20 cellular contexts compared by ENCODE assay signal in genomic region chr9:120258096-120258495, GRCh38.
DNase-seq lines count a peak whose midpoint lies in the region; ATAC-seq, FAIRE-seq and TF ChIP-seq lines count a peak whose summit lies in the region.
"Had no signal": no experiment of that assay in that cellular context is flagged by ENCODE, and none has a peak within 500 bp of the region (broad histone marks: within the 10 kb centered on the region; RNA-seq: fewer than 3 reads in every experiment).

No MANE protein-coding gene starts in this region.

- H3K27me3 ChIP-seq in Karpas-422 (ENCODE audit: low read length) (no peaks in the 10 kb centered on the region), GM12878 (replicated peaks in 1 of 2; ENCODE audit: control insufficient read depth in 2 of 2, insufficient read depth in 2 of 2, low read length in 1 of 2) (no peaks in the 10 kb centered on the region; a peak in 2 of 4 replicates)

- TF ChIP-seq POLR2A in GM12878 (IDR thresholded peaks at IDR 0.05; ENCODE audit: low read depth, low read length): no peak

- H3K9me3 ChIP-seq in Karpas-422 (ENCODE audit: low read length) (no peaks in the 10 kb centered on the region), GM12878 (replicated peaks; ENCODE audit: control insufficient read depth, insufficient read depth, low read length) (no peaks in the 10 kb centered on the region)
- H3K9me3 ChIP-seq: HAP-1 had no signal

- peak overlapping the region; percentile 57 for H3K4me2 ChIP-seq in Karpas-422 (ENCODE audit: low read depth, low read length, poor library complexity, severe bottlenecking)
- no peak overlapping the region for H3K4me2 ChIP-seq in GM12878 (ENCODE audit: control insufficient read depth, insufficient read depth)

- H4K20me1 ChIP-seq in Karpas-422 (ENCODE audit: insufficient read depth, low read depth, low read length) (no peaks in the 10 kb centered on the region), GM12878 (ENCODE audit: control insufficient read depth, insufficient read depth) (no peaks in the 10 kb centered on the region)

- intact Hi-C loops in GM12878 (cut with micrococcal nuclease; ENCODE audit: unreplicated experiment) (no loop called here), posterior cingulate gyrus (cut with DNase I) (no loop called here)

- RAD21 ChIA-PET in GM12878 (lab: Charles Lee; ENCODE audit: unreplicated experiment): no interaction called here

- POLR2A ChIA-PET in GM12878 (lab: Charles Lee): no interaction called here

- H3K27ac ChIP-seq in Karpas-422 (ENCODE audit: low read length) (peak overlapping the region; percentile 67), GM12878 (ENCODE audit: control insufficient read depth, insufficient read depth) (no peak overlapping the region)
- H3K27ac ChIP-seq: GM23248 had no signal

- SMC1A ChIA-PET in GM12878 (lab: Charles Lee; ENCODE audit: uncharacterized antibody, unreplicated experiment): interaction anchor here (1.1 kb wide), 1 partner anchor 10 kb away, joined by 3 read pairs; no protein-coding TSS in a partner anchor

- CTCF ChIA-PET in GM12878 (lab: Yijun Ruan, JAX): no interaction called here

- H3K36me3 ChIP-seq in Karpas-422 (ENCODE audit: insufficient read depth, low read length): no peaks in the 10 kb centered on the region
- H3K36me3 ChIP-seq in GM12878 (ENCODE audit: control insufficient read depth in 2 of 2, insufficient read depth in 2 of 2, low read length in 1 of 2): no peaks in the 10 kb centered on the region
- H3K36me3 ChIP-seq: HAP-1 had no signal

- H3K9ac ChIP-seq in Karpas-422 (ENCODE audit: low read length) (0 out of 2 replicates have a peak overlapping the region, but pooled peaks have one; percentile 19), GM12878 (ENCODE audit: control insufficient read depth, insufficient read depth, low read length) (no peak overlapping the region)
- H3K9ac ChIP-seq: GM23248 had no signal

- TF ChIP-seq EP300 in GM12878 (IDR thresholded peaks at IDR 0.05; ENCODE audit: borderline replicate concordance in 1 of 2, control insufficient read depth in 1 of 2, low read depth in 2 of 2, low read length in 2 of 2): no peak

- in situ Hi-C loops in GM12878 (cut with MboI): no loop called here

- H3K9me2 ChIP-seq in Karpas-422 (replicated peaks; ENCODE audit: insufficient read depth, low read length): no peaks in the 10 kb centered on the region

- ATAC-seq in GM12878 (no peak; the same call in 1 of the 3 replicates), GM19035 (IDR thresholded peaks at IDR 0.05; ENCODE audit: unreplicated experiment) (no peak), HG03139 (IDR thresholded peaks at IDR 0.05; ENCODE audit: unreplicated experiment) (no peak)

- H2AFZ ChIP-seq in Karpas-422 (ENCODE audit: low read length) (no peak overlapping the region), GM12878 (ENCODE audit: control insufficient read depth, low read depth, low read length) (no peak overlapping the region)
- H2AFZ ChIP-seq: GM23248 had no signal

- peaks cover 47% of the 10 kb centered on the region for H3K4me1 ChIP-seq in Karpas-422 (ENCODE audit: low read length)
- no peaks in the 10 kb centered on the region for H3K4me1 ChIP-seq in GM12878 (ENCODE audit: control insufficient read depth, insufficient read depth, low read length)
- H3K4me1 ChIP-seq: HAP-1 had no signal

- no TSS peak for BruUV-seq in GM12878 (replicated peaks; lab: Mats Ljungman, UMichigan)

- H3K4me3 ChIP-seq in Karpas-422 (ENCODE audit: low read length) (peak overlapping the region; percentile 36; the same call in 1 of the 2 replicates), GM12878 (no peak overlapping the region)
- H3K4me3 ChIP-seq: GM23248, HAP-1 had no signal

- no peak for TF ChIP-seq CTCF in GM12878 (IDR thresholded peaks at IDR 0.05 in 2 of 3, conservative IDR thresholded peaks at IDR 0.05 in 1 of 3; ENCODE audit: control insufficient read depth in 2 of 3, extremely low read depth in 1 of 3, insufficient read depth in 1 of 3, low read depth in 3 of 3, low read length in 3 of 3)

- TF ChIP-seq RAD21 in GM12878 (IDR thresholded peaks at IDR 0.05; ENCODE audit: insufficient read depth, low read depth, low read length): no peak

- DNase-seq in NCI-H2171 treated with DMSO at 0.1 percent for 48 hours (lab: John Stamatoyannopoulos, UW): peak; percentile 21
- no peak for DNase-seq in NCI-H2171 (lab: John Stamatoyannopoulos, UW)
- peak; percentile 42 for DNase-seq in Karpas-422
- DNase-seq in GM12878 (ENCODE audit: low read depth, low spot score): no peak
- no peak for DNase-seq in posterior cingulate gyrus
- DNase-seq: 8988T; C1 segment of cervical spinal cord; CD4-positive, CD25-positive, alpha-beta regulatory T cell; CD8-positive, alpha-beta memory T cell; COR-L47; DMS 273 treated with DMSO at 0.1 percent for 48 hours; DMS53; DND-41; IMR-90 had no signal

- WGBS in GM12878 (ENCODE audit: insufficient coverage, insufficient replicate concordance, low lambda C conversion rate, missing lambda C conversion rate): 0% methylated on average over 3 of the region's 3 CpGs

- H3K79me2 ChIP-seq in Karpas-422 (ENCODE audit: low read length): no peaks in the 10 kb centered on the region
- H3K79me2 ChIP-seq in GM12878 (ENCODE audit: control insufficient read depth, insufficient read depth, low read length): no peaks in the 10 kb centered on the region

- FAIRE-seq in GM12878 (lab: Jason Lieb, UNC): no peak
- FAIRE-seq: GM12891, HTR-8/SVneo had no signal

TF ChIP-seq in GM12878, 131 proteins besides CTCF, POLR2A, EP300 and RAD21:
- TF ChIP-seq MEF2B (IDR thresholded peaks at IDR 0.05; ENCODE audit: partially characterized antibody, poor library complexity, severe bottlenecking) (peak; percentile 76), PAX5 (IDR thresholded peaks at IDR 0.05; ENCODE audit: borderline replicate concordance, low read depth, low read length) (no peak), JUNB (IDR thresholded peaks at IDR 0.05) (peak; percentile 42)

Comparison
In these comparisons a context has a peak if more than half of its experiments do, and no peak if none do; other contexts are left out.
1. DNase-seq: peak in NCI-H2171 treated with DMSO at 0.1 percent for 48 hours (single experiment) and Karpas-422 (single experiment); none in NCI-H2171 (single experiment), GM12878 (single experiment) and posterior cingulate gyrus (0 of 10).